8 cellular contexts compared by ENCODE assay signal in genomic region chr19:38374332-38375097, GRCh38. TPM values are rescaled to one million over a fixed set of nuclear protein-coding genes. Genes with fewer than 3 reads are reported as not detected.
DNase-seq lines count a peak whose midpoint lies in the region; ATAC-seq and TF ChIP-seq lines count a peak whose summit lies in the region.

TSS of gene PSMD8 (plus strand) at chr19:38374571. CDS start at chr19:38374602, 31 bp downstream.

- peaks cover 43% of the 10 kb centered on the region for H3K79me2 ChIP-seq in smooth muscle cell (ENCODE audit: low read depth)

- peak within 1 kb of the TSS; percentile 92 for H3K4me2 ChIP-seq in smooth muscle cell

- peak within 1 kb of the TSS; percentile 95 for H3K27ac ChIP-seq in smooth muscle cell (ENCODE audit: low read depth)

- H3K36me3 Mint-ChIP-seq in WTC11: peaks cover 8% of the 10 kb centered on the region

- POLR2A ChIA-PET in WTC11 (lab: Charles Lee): interaction anchor here (0.6 to 2.5 kb wide), 15 partner anchors 10 to 467 kb away, joined by 3 to 27 read pairs (median 4); partner anchors contain the start of genes C19orf33, FAM98C, GGN and KCNK6

- no peaks in the 10 kb centered on the region for H3K27me3 ChIP-seq in smooth muscle cell (ENCODE audit: low read depth)

- peak; percentile 22 for TF ChIP-seq CTCF in AG09309 (IDR thresholded peaks at IDR 0.05; ENCODE audit: control insufficient read depth, insufficient read depth, low read depth, low read length, missing control alignments)
- TF ChIP-seq CTCF in WTC11 (IDR thresholded peaks at IDR 0.05): no peak
- TF ChIP-seq CTCF in cardiac fibroblast (IDR thresholded peaks at IDR 0.05; ENCODE audit: low read depth, low read length): no peak
- TF ChIP-seq CTCF in smooth muscle cell (IDR thresholded peaks at IDR 0.05; ENCODE audit: borderline replicate concordance, insufficient read depth, poor library complexity, severe bottlenecking): no peak

- H4K20me1 ChIP-seq in smooth muscle cell (ENCODE audit: low read depth): peaks cover 40% of the 10 kb centered on the region

- H3K27me3 Mint-ChIP-seq in WTC11 (ENCODE audit: low read depth): peaks cover 25% of the 10 kb centered on the region

- H3K4me3 ChIP-seq in AG09309 (ENCODE audit: control insufficient read depth, low read depth, low read length) (peak within 1 kb of the TSS; percentile 99), cardiac fibroblast (replicated peaks in 1 of 2; ENCODE audit: low read depth in 2 of 2, low read length in 2 of 2) (peak within 1 kb of the TSS; percentile 90 to 91), smooth muscle cell (peak within 1 kb of the TSS; percentile 78)

- H3K9me3 Mint-ChIP-seq in WTC11: no peaks in the 10 kb centered on the region

- peak within 1 kb of the TSS; percentile 75 for H3K27ac Mint-ChIP-seq in WTC11

- H3K4me1 ChIP-seq in smooth muscle cell (ENCODE audit: low read depth): peaks cover 9% of the 10 kb centered on the region

- no peaks in the 10 kb centered on the region for H3F3A ChIP-seq in smooth muscle cell (ENCODE audit: low read depth)

- H3K9me3 ChIP-seq in smooth muscle cell (replicated peaks; ENCODE audit: low read depth): no peaks in the 10 kb centered on the region

- WGBS in smooth muscle cell (ENCODE audit: low lambda C conversion rate): under 1% methylated on average over 65 of the region's 65 CpGs

- H3K9ac ChIP-seq in smooth muscle cell (ENCODE audit: low read depth): peak within 1 kb of the TSS; percentile 97

- H3K4me1 Mint-ChIP-seq in WTC11: peaks cover 14% of the 10 kb centered on the region

- H2AFZ ChIP-seq in smooth muscle cell (ENCODE audit: low read depth): peak within 1 kb of the TSS; percentile 81

- ATAC-seq in GM18909 (IDR thresholded peaks at IDR 0.05; ENCODE audit: poor library complexity, unreplicated experiment) (peak; percentile 95), HG03175 (IDR thresholded peaks at IDR 0.05; ENCODE audit: unreplicated experiment) (peak; percentile 92), WTC11 (peak; percentile 99)

- CTCF ChIA-PET in WTC11 (lab: Charles Lee): interaction anchor here (0.6 to 4.8 kb wide), 27 partner anchors 9 to 385 kb away, joined by 3 to 94 read pairs (median 5); partner anchors contain the start of genes C19orf33, CATSPERG, FAM98C and GGN

- DNase-seq in AG09309 (ENCODE audit: low read depth) (peak; percentile 92), NCI-H226 (peak; percentile 98), WTC11 (ENCODE audit: low spot score) (peak; percentile 99), cardiac fibroblast (ENCODE audit: low read depth in 2 of 2) (peak; percentile 98 to 99), iPS-NIHi7 (ENCODE audit: extremely low spot score) (peak; percentile 98), smooth muscle cell (lab: John Stamatoyannopoulos, UW; ENCODE audit: unreplicated experiment) (peak; percentile 87)

- no peaks in the 10 kb centered on the region for H3K36me3 ChIP-seq in smooth muscle cell (ENCODE audit: low read depth)

- peak within 1 kb of the TSS; percentile 100 for H3K4me3 Mint-ChIP-seq in WTC11

TF ChIP-seq in WTC11, 78 proteins besides CTCF, POLR2A, EP300 and RAD21 (continues in another document):
- TF ChIP-seq ZNF263 (CRISPR knock-in tag; IDR thresholded peaks at IDR 0.05; ENCODE audit: low read depth) (no peak), FOXK1 (CRISPR knock-in tag; IDR thresholded peaks at IDR 0.05) (peak; percentile 82; the same call in 1 of the 2 replicates), ZBTB43 (CRISPR knock-in tag; IDR thresholded peaks at IDR 0.05) (0 out of 2 replicates have a peak, but pooled peaks have one; percentile 72), TCF7 (CRISPR knock-in tag; IDR thresholded peaks at IDR 0.05; ENCODE audit: low read depth) (no peak; the same call in 1 of the 2 replicates), ZMAT4 (CRISPR knock-in tag; IDR thresholded peaks at IDR 0.05) (no peak), MAX (CRISPR knock-in tag; IDR thresholded peaks at IDR 0.05) (peak; percentile 77), RELA (CRISPR knock-in tag; IDR thresholded peaks at IDR 0.05; ENCODE audit: borderline replicate concordance) (no peak), ZNF121 (CRISPR knock-in tag; IDR thresholded peaks at IDR 0.05) (peak; percentile 86), ATF2 (CRISPR knock-in tag; IDR thresholded peaks at IDR 0.05; ENCODE audit: borderline replicate concordance, low read depth) (no peak), JAZF1 (CRISPR knock-in tag; IDR thresholded peaks at IDR 0.05) (no peak), GABPB1 (CRISPR knock-in tag; IDR thresholded peaks at IDR 0.05) (peak; percentile 68), JUN (CRISPR knock-in tag; IDR thresholded peaks at IDR 0.05) (0 out of 2 replicates have a peak, but pooled peaks have one; percentile 10), CBFB (CRISPR knock-in tag; IDR thresholded peaks at IDR 0.05; ENCODE audit: low read depth) (no peak), OVOL2 (CRISPR knock-in tag; IDR thresholded peaks at IDR 0.05; ENCODE audit: borderline replicate concordance) (no peak)
- TF ChIP-seq, protein P1, sequence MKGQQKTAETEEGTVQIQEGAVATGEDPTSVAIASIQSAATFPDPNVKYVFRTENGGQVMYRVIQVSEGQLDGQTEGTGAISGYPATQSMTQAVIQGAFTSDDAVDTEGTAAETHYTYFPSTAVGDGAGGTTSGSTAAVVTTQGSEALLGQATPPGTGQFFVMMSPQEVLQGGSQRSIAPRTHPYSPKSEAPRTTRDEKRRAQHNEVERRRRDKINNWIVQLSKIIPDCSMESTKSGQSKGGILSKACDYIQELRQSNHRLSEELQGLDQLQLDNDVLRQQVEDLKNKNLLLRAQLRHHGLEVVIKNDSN (CRISPR knock-in tag; IDR thresholded peaks at IDR 0.05): peak; percentile 74
- TF ChIP-seq, protein P2, sequence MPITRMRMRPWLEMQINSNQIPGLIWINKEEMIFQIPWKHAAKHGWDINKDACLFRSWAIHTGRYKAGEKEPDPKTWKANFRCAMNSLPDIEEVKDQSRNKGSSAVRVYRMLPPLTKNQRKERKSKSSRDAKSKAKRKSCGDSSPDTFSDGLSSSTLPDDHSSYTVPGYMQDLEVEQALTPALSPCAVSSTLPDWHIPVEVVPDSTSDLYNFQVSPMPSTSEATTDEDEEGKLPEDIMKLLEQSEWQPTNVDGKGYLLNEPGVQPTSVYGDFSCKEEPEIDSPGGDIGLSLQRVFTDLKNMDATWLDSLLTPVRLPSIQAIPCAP (CRISPR knock-in tag; IDR thresholded peaks at IDR 0.05): no peak
- TF ChIP-seq, protein P3, sequence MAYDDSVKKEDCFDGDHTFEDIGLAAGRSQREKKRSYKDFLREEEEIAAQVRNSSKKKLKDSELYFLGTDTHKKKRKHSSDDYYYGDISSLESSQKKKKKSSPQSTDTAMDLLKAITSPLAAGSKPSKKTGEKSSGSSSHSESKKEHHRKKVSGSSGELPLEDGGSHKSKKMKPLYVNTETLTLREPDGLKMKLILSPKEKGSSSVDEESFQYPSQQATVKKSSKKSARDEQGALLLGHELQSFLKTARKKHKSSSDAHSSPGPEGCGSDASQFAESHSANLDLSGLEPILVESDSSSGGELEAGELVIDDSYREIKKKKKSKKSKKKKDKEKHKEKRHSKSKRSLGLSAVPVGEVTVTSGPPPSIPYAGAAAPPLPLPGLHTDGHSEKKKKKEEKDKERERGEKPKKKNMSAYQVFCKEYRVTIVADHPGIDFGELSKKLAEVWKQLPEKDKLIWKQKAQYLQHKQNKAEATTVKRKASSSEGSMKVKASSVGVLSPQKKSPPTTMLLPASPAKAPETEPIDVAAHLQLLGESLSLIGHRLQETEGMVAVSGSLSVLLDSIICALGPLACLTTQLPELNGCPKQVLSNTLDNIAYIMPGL (CRISPR knock-in tag; IDR thresholded peaks at IDR 0.05): peak; percentile 92; the same call in 1 of the 2 replicates
- TF ChIP-seq, protein P4, sequence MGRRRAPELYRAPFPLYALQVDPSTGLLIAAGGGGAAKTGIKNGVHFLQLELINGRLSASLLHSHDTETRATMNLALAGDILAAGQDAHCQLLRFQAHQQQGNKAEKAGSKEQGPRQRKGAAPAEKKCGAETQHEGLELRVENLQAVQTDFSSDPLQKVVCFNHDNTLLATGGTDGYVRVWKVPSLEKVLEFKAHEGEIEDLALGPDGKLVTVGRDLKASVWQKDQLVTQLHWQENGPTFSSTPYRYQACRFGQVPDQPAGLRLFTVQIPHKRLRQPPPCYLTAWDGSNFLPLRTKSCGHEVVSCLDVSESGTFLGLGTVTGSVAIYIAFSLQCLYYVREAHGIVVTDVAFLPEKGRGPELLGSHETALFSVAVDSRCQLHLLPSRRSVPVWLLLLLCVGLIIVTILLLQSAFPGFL (CRISPR knock-in tag; IDR thresholded peaks at IDR 0.05; ENCODE audit: borderline replicate concordance): no peak

RNA-seq across cellular contexts. Expression of gene PSMD8, which starts in this region (rescaled TPM):
- 156 to 167 TPM (median 160 TPM) in 3 replicates for total RNA-seq in WTC11 (2021)
- total RNA-seq in smooth muscle cell: 279 and 377 TPM in 2 replicates
- 387 and 404 TPM in 2 replicates for polyA plus RNA-seq in smooth muscle cell

Comparison
In these comparisons a context has a peak if more than half of its experiments do, and no peak if none do; other contexts are left out.
1. Peak in every context shown above with its lines: DNase-seq, ATAC-seq, H3K4me3 ChIP-seq and H3K27ac ChIP-seq.